ENCODE assay signal across 8 cellular contexts in genomic region chr14:29016050-29016900, GRCh38.
A peak's percentile ranks its signal among the peaks of the same experiment; 100 is the strongest.
DNase-seq lines count a peak whose midpoint lies in the region; ATAC-seq and TF ChIP-seq lines count a peak whose summit lies in the region.

No MANE protein-coding gene starts in this region.

- H3K4me1 ChIP-seq in ovary (ENCODE audit: insufficient read depth) (no peaks in the 10 kb centered on the region), sigmoid colon (no peaks in the 10 kb centered on the region)

- H3K27me3 ChIP-seq in ovary, result no peaks in the 10 kb centered on the region
- H3K27me3 ChIP-seq in sigmoid colon, result no peaks in the 10 kb centered on the region

- no peaks in the 10 kb centered on the region for H3K4me1 Mint-ChIP-seq in endothelial cell (ENCODE audit: unreplicated experiment)

- H3K36me3 ChIP-seq in ovary (no peaks in the 10 kb centered on the region), sigmoid colon (no peaks in the 10 kb centered on the region)

- no peak overlapping the region for H3K27ac ChIP-seq in ovary
- H3K27ac ChIP-seq in sigmoid colon, result no peak overlapping the region

- no peak overlapping the region for H3K27ac Mint-ChIP-seq in endothelial cell (ENCODE audit: unreplicated experiment)

- H3K4me3 ChIP-seq in ovary (no peak overlapping the region), sigmoid colon (no peak overlapping the region)

- no peak for TF ChIP-seq EP300 in ovary (IDR thresholded peaks at IDR 0.05)
- TF ChIP-seq EP300 in sigmoid colon (IDR thresholded peaks at IDR 0.05), result no peak

- TF ChIP-seq POLR2A in ovary (IDR thresholded peaks at IDR 0.05), result no peak
- no peak for TF ChIP-seq POLR2A in sigmoid colon (IDR thresholded peaks at IDR 0.05)

- H3K27me3 Mint-ChIP-seq in endothelial cell (ENCODE audit: unreplicated experiment), result no peaks in the 10 kb centered on the region

- 36 to 47% (median 41%) methylated on average over 10 of the region's 10 CpGs for WGBS in ovary, 3 donors
- WGBS in sigmoid colon, 2 donors, result 48 to 49% methylated on average over 10 of the region's 10 CpGs

- no peaks in the 10 kb centered on the region for H3K9me3 Mint-ChIP-seq in endothelial cell (ENCODE audit: unreplicated experiment)

- no peak overlapping the region for H3K4me3 Mint-ChIP-seq in endothelial cell (ENCODE audit: unreplicated experiment)

- peak; percentile 33 for DNase-seq in COR-L47 (lab: John Stamatoyannopoulos, UW)
- peak; percentile 30 for DNase-seq in NCI-H748 treated with DMSO at 0.1 percent for 48 hours (lab: John Stamatoyannopoulos, UW)
- peak; percentile 68 for DNase-seq in endothelial cell (ENCODE audit: low spot score)
- peak in 3 of 5 donors; percentile 9 to 39 (median 22) for DNase-seq in ovary
- DNase-seq in sigmoid colon, result no peak
- no peak for DNase-seq in NOMO-1 treated with dmso at 0.1 percent for 144 hours (lab: John Stamatoyannopoulos, UW; ENCODE audit: unreplicated experiment)

- H3K36me3 Mint-ChIP-seq in endothelial cell (ENCODE audit: low read depth, unreplicated experiment), result no peaks in the 10 kb centered on the region

- ATAC-seq in GM21360 (IDR thresholded peaks at IDR 0.05; ENCODE audit: unreplicated experiment), result peak; percentile 51
- ATAC-seq in HG02610 (IDR thresholded peaks at IDR 0.05; ENCODE audit: unreplicated experiment), result no peak

- TF ChIP-seq CTCF in endothelial cell (IDR thresholded peaks at IDR 0.05; ENCODE audit: unreplicated experiment) (peak; percentile 78), ovary (IDR thresholded peaks at IDR 0.05) (peak in 1 of 3 donors; percentile 11), sigmoid colon (IDR thresholded peaks at IDR 0.05) (peak in 1 of 4 experiments; percentile 21)

- no peaks in the 10 kb centered on the region for H3K9me3 ChIP-seq in ovary
- no peaks in the 10 kb centered on the region for H3K9me3 ChIP-seq in sigmoid colon

- intact Hi-C loops in ovary (cut with DNase I) (no loop called here), sigmoid colon (cut with DNase I) (no loop called here)

Comparison
In these comparisons a context has a peak if more than half of its experiments do, and no peak if none do; other contexts are left out.
1. DNase-seq: peak in COR-L47 (single experiment), NCI-H748 treated with DMSO at 0.1 percent for 48 hours (single experiment), endothelial cell (single experiment) and ovary (3 of 5); none in sigmoid colon (single experiment) and NOMO-1 treated with dmso at 0.1 percent for 144 hours (single experiment).